In genomic region chr2:30098271-30099005, GRCh38 we compare ENCODE assay signal across 26 cellular contexts.
"Had no signal": no experiment of that assay in that cellular context is flagged by ENCODE, and none has a peak within 500 bp of the region (broad histone marks: within the 10 kb centered on the region; RNA-seq: fewer than 3 reads in every experiment).

No MANE protein-coding gene starts in this region.

- H3K4me1 ChIP-seq: ascending aorta, gastroesophageal sphincter, left lung, right lobe of liver, upper lobe of left lung, vagina had no signal

- DNase-seq: activated CD4-positive, alpha-beta T cell treated with anti-CD3 and anti-CD28 coated beads for 4 hours; activated CD4-positive, alpha-beta T cell treated with anti-CD3 and anti-CD28 coated beads, Interleukin-2, amount 50 U/mL, for 4 hours; activated CD8-positive, alpha-beta memory T cell treated with anti-CD3 and anti-CD28 coated beads, Interleukin-2, amount 50 U/mL, for 4 hours; activated gamma-delta T cell; activated naive CD4-positive, alpha-beta T cell treated with anti-CD3 and anti-CD28 coated beads, Interleukin-2, amount 10 ng/mL, durations not matched to agents 7 days and 5 days; activated naive CD8-positive, alpha-beta T cell treated with anti-CD3 and anti-CD28 coated beads, Interleukin-2, amount 10 ng/mL, durations not matched to agents 7 days and 5 days; activated T-cell treated with anti-CD3 and anti-CD28 coated beads, Interleukin-2, amount 50 U/mL, for 1 hour; cortex of kidney; effector memory CD8-positive, alpha-beta T cell; left lung; naive B cell; nephron progenitor cell; right lobe of liver; stimulated activated CD4-positive, alpha-beta T cell treated with anti-CD3 and anti-CD28 coated beads, Interleukin-12 subunit alpha, Interleukin-12 subunit beta, amount 100 ng/mL, for 4 hours; stimulated activated CD4-positive, alpha-beta T cell treated with anti-CD3 and anti-CD28 coated beads, Interleukin-4, amount 100 ng/mL, for 24 hours; upper lobe of left lung had no signal

- ATAC-seq: effector memory CD8-positive, alpha-beta T cell; gastroesophageal sphincter; left lung; right lobe of liver; stimulated activated effector memory CD8-positive, alpha-beta T cell treated with anti-CD3 and anti-CD28 coated beads, Interleukin-12 subunit alpha, Interleukin-12 subunit beta, amount 100 ng/mL, for 72 hours had no signal

- H3K79me2 ChIP-seq: hepatocyte had no signal

- H3K27ac ChIP-seq: ascending aorta, cardiac muscle cell, gastroesophageal sphincter, hepatocyte, left lung, neutrophil, right lobe of liver, thoracic aorta, upper lobe of left lung, vagina, VCaP had no signal

- H3K9me3 ChIP-seq: ascending aorta, gastroesophageal sphincter, left lung, neutrophil, right lobe of liver, thoracic aorta, upper lobe of left lung, vagina had no signal

- H3K36me3 ChIP-seq: ascending aorta, cardiac muscle cell, gastroesophageal sphincter, left lung, neutrophil, right lobe of liver, thoracic aorta, upper lobe of left lung, vagina had no signal

- H3K4me2 ChIP-seq: hepatocyte had no signal

- H2AFZ ChIP-seq: hepatocyte had no signal

- H3K27me3 ChIP-seq: ascending aorta, right lobe of liver, upper lobe of left lung, vagina had no signal

- H3K4me3 ChIP-seq: ascending aorta, cardiac muscle cell, gastroesophageal sphincter, hepatocyte, left lung, lung, right lobe of liver, thoracic aorta, upper lobe of left lung, vagina had no signal
